ENCODE assay signal across 9 cellular contexts in genomic region chr3:17412950-17413530, GRCh38.
DNase-seq lines count a peak whose midpoint lies in the region; ATAC-seq, FAIRE-seq and TF ChIP-seq lines count a peak whose summit lies in the region.
"Had no signal": no experiment of that assay in that cellular context is flagged by ENCODE, and none has a peak within 500 bp of the region (broad histone marks: within the 10 kb centered on the region; RNA-seq: fewer than 3 reads in every experiment).

No MANE protein-coding gene starts in this region.

- H3K36me3 ChIP-seq in K562 (ENCODE audit: control insufficient read depth, insufficient read depth, low read length) (no peaks in the 10 kb centered on the region), keratinocyte (ENCODE audit: control insufficient read depth in 2 of 2, extremely low read depth in 1 of 2, insufficient read depth in 2 of 2, low read length in 2 of 2) (peaks cover 0 to 1% of the 10 kb centered on the region in 2 experiments), testis (ENCODE audit: low read depth, missing control alignments) (no peaks in the 10 kb centered on the region)

- no peak overlapping the region for H3K4me3 ChIP-seq in K562
- no peak overlapping the region for H3K4me3 ChIP-seq in keratinocyte (ENCODE audit: control insufficient read depth in 2 of 3, extremely low read depth in 1 of 3, insufficient read depth in 2 of 3, low read depth in 1 of 3, low read length in 3 of 3)
- no peak overlapping the region for H3K4me3 ChIP-seq in testis

- no peaks in the 10 kb centered on the region for H3K36me3 Mint-ChIP-seq in activated CD4-positive, alpha-beta memory T cell treated with anti-CD3 and anti-CD28 coated beads for 36 hours

- intact Hi-C loops in K562 (cut with micrococcal nuclease) (loop anchor here (1.0 kb wide), 3 partner anchors 105 to 812 kb away; no protein-coding TSS in a partner anchor), testis (cut with DNase I; ENCODE audit: low total_unique reads) (no loop called here)
- intact Hi-C loops in activated CD4-positive, alpha-beta memory T cell treated with anti-CD3 and anti-CD28 coated beads for 36 hours (cut with micrococcal nuclease), result loop anchor here (1.0 to 5.0 kb wide), 2 partner anchors 155 to 811 kb away; no protein-coding TSS in a partner anchor

- H4K20me1 ChIP-seq in K562 (replicated peaks; ENCODE audit: control insufficient read depth, insufficient read depth, low read length) (no peaks in the 10 kb centered on the region), keratinocyte (ENCODE audit: control insufficient read depth, extremely low read depth, insufficient read depth, low read length) (no peaks in the 10 kb centered on the region)

- H3K4me2 ChIP-seq in K562 (ENCODE audit: insufficient read depth, low read length), result no peak overlapping the region
- H3K4me2 ChIP-seq in keratinocyte (ENCODE audit: control insufficient read depth, extremely low read depth, insufficient read depth, low read depth, low read length), result no peak overlapping the region

- peak; percentile 94 for TF ChIP-seq RAD21 in K562 (CRISPR knock-in tag; conservative IDR thresholded peaks at IDR 0.05 in 1 of 2, IDR thresholded peaks at IDR 0.05 in 1 of 2)

- FAIRE-seq in K562 (lab: Jason Lieb, UNC) (peak; percentile 89), keratinocyte (lab: Jason Lieb, UNC) (peak; percentile 79)

- H3K9ac ChIP-seq in K562 (ENCODE audit: insufficient read depth in 1 of 2, low read depth in 2 of 2, low read length in 2 of 2) (no peak overlapping the region), keratinocyte (ENCODE audit: control insufficient read depth, extremely low read depth, insufficient read depth, low read length) (no peak overlapping the region)

- no peaks in the 10 kb centered on the region for H3K4me1 Mint-ChIP-seq in activated CD4-positive, alpha-beta memory T cell treated with anti-CD3 and anti-CD28 coated beads for 36 hours (ENCODE audit: low read depth)

- TF ChIP-seq CTCF in K562 (IDR thresholded peaks at IDR 0.05 in 2 of 3, conservative IDR thresholded peaks at IDR 0.05 in 1 of 3; ENCODE audit: insufficient read depth in 2 of 3, low read depth in 1 of 3, low read length in 3 of 3) (peak; percentile 69 to 91 (median 80)), keratinocyte (optimal IDR thresholded peaks at IDR 0.05 in 1 of 3, IDR thresholded peaks at IDR 0.05 in 1 of 3, conservative IDR thresholded peaks at IDR 0.05 in 1 of 3; ENCODE audit: extremely low read depth in 1 of 3, insufficient read depth in 2 of 3, low read length in 3 of 3) (peak; percentile 36 to 79 (median 65)), testis (IDR thresholded peaks at IDR 0.05) (peak; percentile 33 to 70 (median 60))

- TF ChIP-seq EP300 in K562 (IDR thresholded peaks at IDR 0.05; ENCODE audit: low read length), result no peak

- no peak overlapping the region for H3K27ac Mint-ChIP-seq in activated CD4-positive, alpha-beta memory T cell treated with anti-CD3 and anti-CD28 coated beads for 36 hours
- H3K27ac Mint-ChIP-seq: stimulated activated naive CD8-positive, alpha-beta T cell treated with anti-CD3 and anti-CD28 coated beads, Interleukin-15, Interleukin-2, amounts not matched to agents 100 ng/mL and 50 ng/mL, for 24 hours had no signal

- DNase-seq in ELF-1 (ENCODE audit: low read depth, low spot score) (peak; percentile 13), NCI-H526 (lab: John Stamatoyannopoulos, UW) (peak; percentile 17 to 80), K562 (ENCODE audit: extremely low read depth in 1 of 4, low spot score in 3 of 4) (peak; percentile 46 to 75 (median 54)), keratinocyte (ENCODE audit: low read depth, low spot score) (peak; percentile 17), testis (no peak)
- no peak for DNase-seq in activated CD4-positive, alpha-beta memory T cell treated with anti-CD3 and anti-CD28 coated beads for 36 hours

- no peaks in the 10 kb centered on the region for H3K27me3 ChIP-seq in K562 (ENCODE audit: control insufficient read depth in 2 of 2, insufficient read depth in 2 of 2, low read length in 2 of 2)
- no peaks in the 10 kb centered on the region for H3K27me3 ChIP-seq in keratinocyte (ENCODE audit: control insufficient read depth, extremely low read depth, insufficient read depth, low read length)
- no peaks in the 10 kb centered on the region for H3K27me3 ChIP-seq in testis

- dilution Hi-C loops in keratinocyte (cut with MboI; ENCODE audit: extremely low pct_ligation_motif_present, low sequenced_read_pairs), result no loop called here

- ATAC-seq in GM19438 (IDR thresholded peaks at IDR 0.05; ENCODE audit: low read depth, unreplicated experiment) (peak; percentile 93), HG03439 (IDR thresholded peaks at IDR 0.05; ENCODE audit: unreplicated experiment) (peak; percentile 80), K562 (peak; percentile 97)

- in situ Hi-C loops in K562 (cut with MboI), result loop anchor here (25.0 kb wide), 1 partner anchor 501 kb away; no protein-coding TSS in a partner anchor

- POLR2A ChIA-PET in K562 (lab: Yijun Ruan, JAX), result no interaction called here
- POLR2A ChIA-PET in activated CD4-positive, alpha-beta memory T cell treated with anti-CD3 and anti-CD28 coated beads for 36 hours (lab: Charles Lee), result no interaction called here

- no peak overlapping the region for H3K4me3 Mint-ChIP-seq in activated CD4-positive, alpha-beta memory T cell treated with anti-CD3 and anti-CD28 coated beads for 36 hours
- H3K4me3 Mint-ChIP-seq: stimulated activated naive CD8-positive, alpha-beta T cell treated with anti-CD3 and anti-CD28 coated beads, Interleukin-15, Interleukin-2, amounts not matched to agents 100 ng/mL and 50 ng/mL, for 24 hours had no signal

- CTCF ChIA-PET in K562 (lab: Yijun Ruan, JAX; ENCODE audit: low intra/inter-chr PET ratio), result interaction anchor here (0.6 to 3.1 kb wide), 6 partner anchors 105 to 1886 kb away, joined by 3 to 24 read pairs (median 8); no protein-coding TSS in a partner anchor
- CTCF ChIA-PET in activated CD4-positive, alpha-beta memory T cell treated with anti-CD3 and anti-CD28 coated beads for 36 hours (lab: Charles Lee), result interaction anchor here (0.5 to 2.6 kb wide), 15 partner anchors 8 to 428 kb away, joined by 3 to 15 read pairs (median 5); no protein-coding TSS in a partner anchor

- peaks cover 2% of the 10 kb centered on the region for H3K9me3 Mint-ChIP-seq in activated CD4-positive, alpha-beta memory T cell treated with anti-CD3 and anti-CD28 coated beads for 36 hours

- H2AFZ ChIP-seq in K562 (ENCODE audit: low read depth, low read length) (no peak overlapping the region), keratinocyte (ENCODE audit: control insufficient read depth, low read length) (no peak overlapping the region)

- H3K27ac ChIP-seq in K562 (ENCODE audit: extremely low read depth, low read depth, low read length), result no peak overlapping the region
- H3K27ac ChIP-seq in keratinocyte (ENCODE audit: control insufficient read depth, insufficient read depth, low read length), result no peak overlapping the region
- H3K27ac ChIP-seq in testis, result no peak overlapping the region

- H3K79me2 ChIP-seq in K562 (ENCODE audit: control insufficient read depth, insufficient read depth, low read length), result no peaks in the 10 kb centered on the region
- H3K79me2 ChIP-seq in keratinocyte (ENCODE audit: control insufficient read depth, insufficient read depth, low read length), result no peaks in the 10 kb centered on the region

- H3K27me3 Mint-ChIP-seq in activated CD4-positive, alpha-beta memory T cell treated with anti-CD3 and anti-CD28 coated beads for 36 hours, result no peaks in the 10 kb centered on the region
- H3K27me3 Mint-ChIP-seq: stimulated activated naive CD8-positive, alpha-beta T cell treated with anti-CD3 and anti-CD28 coated beads, Interleukin-15, Interleukin-2, amounts not matched to agents 100 ng/mL and 50 ng/mL, for 24 hours had no signal

- H3K9me1 ChIP-seq in K562 (ENCODE audit: control insufficient read depth, insufficient read depth, low read length) (no peaks in the 10 kb centered on the region), keratinocyte (ENCODE audit: control insufficient read depth, extremely low read depth, insufficient read depth, low read length) (no peaks in the 10 kb centered on the region)

- no TSS peak for BruUV-seq in K562 (replicated peaks; lab: Mats Ljungman, UMichigan)

- TF ChIP-seq POLR2A in K562 (conservative IDR thresholded peaks at IDR 0.05) (no peak), testis (IDR thresholded peaks at IDR 0.05) (no peak)

- H3K4me1 ChIP-seq in K562 (replicated peaks in 1 of 2; ENCODE audit: control insufficient read depth in 2 of 2, insufficient read depth in 2 of 2, low read length in 2 of 2) (no peaks in the 10 kb centered on the region), keratinocyte (ENCODE audit: control insufficient read depth, extremely low read depth, insufficient read depth, low read length) (no peaks in the 10 kb centered on the region), testis (no peaks in the 10 kb centered on the region)

- no peaks in the 10 kb centered on the region for H3K9me3 ChIP-seq in K562 (replicated peaks; ENCODE audit: control insufficient read depth, insufficient read depth, low read depth, low read length)
- H3K9me3 ChIP-seq in keratinocyte (ENCODE audit: control insufficient read depth, low read depth, low read length), result no peaks in the 10 kb centered on the region
- H3K9me3 ChIP-seq in testis, result no peaks in the 10 kb centered on the region

TF ChIP-seq in K562, 482 proteins besides CTCF, POLR2A, EP300 and RAD21 (continues in another document):
- no peak for TF ChIP-seq FOXP4 (CRISPR knock-in tag; IDR thresholded peaks at IDR 0.05; ENCODE audit: borderline replicate concordance)
- TF ChIP-seq ZNF140 (CRISPR knock-in tag; IDR thresholded peaks at IDR 0.05), result no peak
- peak; percentile 28; the same call in 1 of the 2 replicates for TF ChIP-seq CTBP1 (IDR thresholded peaks at IDR 0.05; ENCODE audit: borderline replicate concordance)
- 0 out of 2 replicates have a peak, but pooled peaks have one; percentile 28 for TF ChIP-seq ARID2 (IDR thresholded peaks at IDR 0.05)
- TF ChIP-seq ATF7 (IDR thresholded peaks at IDR 0.05), result 0 out of 2 replicates have a peak, but pooled peaks have one; percentile 13
- no peak for TF ChIP-seq GATAD2A (IDR thresholded peaks at IDR 0.05)

Comparison
In these comparisons a context has a peak if more than half of its experiments do, and no peak if none do; other contexts are left out.
1. DNase-seq: peak in ELF-1 (single experiment), NCI-H526 (2 of 2), K562 (4 of 4) and keratinocyte (single experiment); none in testis (single experiment) and activated CD4-positive, alpha-beta memory T cell treated with anti-CD3 and anti-CD28 coated beads for 36 hours (single experiment).
2. Peak in every context shown above with its lines, with median percentiles within 50 percentile points of each other: ATAC-seq and CTCF ChIP-seq.